Comparison of ENCODE assay signal across 20 cellular contexts in the genomic region with DNA sequence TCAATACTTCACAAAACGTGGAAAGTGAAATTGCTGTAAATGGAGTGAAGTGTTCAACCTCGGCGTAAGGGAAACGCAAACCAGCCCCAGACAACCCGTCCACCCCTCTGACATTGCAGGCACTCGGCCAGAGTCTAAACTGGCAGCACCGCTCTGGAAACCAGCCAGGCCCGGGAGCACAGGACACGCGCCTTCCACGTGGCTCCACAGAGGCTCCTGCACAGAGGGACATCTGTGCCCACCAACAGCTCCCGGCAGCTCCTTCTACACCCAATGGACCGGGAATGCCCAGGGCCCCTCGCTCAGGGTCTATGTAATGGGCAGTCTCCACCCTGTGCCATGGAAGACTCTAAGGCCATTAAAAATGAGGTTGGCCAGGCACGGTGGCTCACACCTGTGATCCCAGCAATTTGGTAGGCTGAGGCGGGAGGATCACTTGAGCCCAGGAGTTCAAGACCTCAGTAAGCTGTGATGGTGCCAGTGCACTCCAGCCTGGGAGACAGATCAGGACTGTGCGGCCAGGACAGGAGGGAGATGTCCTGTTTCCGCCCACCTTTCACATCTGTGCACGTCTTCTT. TPM values are rescaled to one million over a fixed set of nuclear protein-coding genes. Genes with fewer than 3 reads are reported as not detected.
DNase-seq lines count a peak whose midpoint lies in the region; ATAC-seq and TF ChIP-seq lines count a peak whose summit lies in the region.
"Had no signal": no experiment of that assay in that cellular context is flagged by ENCODE, and none has a peak within 500 bp of the region (broad histone marks: within the 10 kb centered on the region; RNA-seq: fewer than 3 reads in every experiment).

No MANE protein-coding gene starts in this region.

- H3K79me2 ChIP-seq in SK-N-SH (ENCODE audit: insufficient read depth) = peaks cover 8% of the 10 kb centered on the region; the same call in 1 of the 2 replicates

- no peaks in the 10 kb centered on the region for H3K4me1 Mint-ChIP-seq in WTC11
- H3K4me1 Mint-ChIP-seq in CD4-positive, alpha-beta T cell (ENCODE audit: low read depth) = peaks cover 15% of the 10 kb centered on the region

- WGBS in SK-N-SH (ENCODE audit: low lambda C conversion rate) = 62% methylated on average over 10 of the region's 19 CpGs

- no peak overlapping the region for H2AFZ ChIP-seq in SK-N-SH (ENCODE audit: low read depth)

- H3K4me3 ChIP-seq in SK-N-SH (ENCODE audit: low read depth in 2 of 2, low read length in 1 of 2) (no peak overlapping the region), right atrium auricular region (no peak overlapping the region)
- H3K4me3 ChIP-seq: A549, upper lobe of right lung had no signal

- no peaks in the 10 kb centered on the region for H3K9me3 Mint-ChIP-seq in WTC11
- no peaks in the 10 kb centered on the region for H3K9me3 Mint-ChIP-seq in CD4-positive, alpha-beta T cell
- H3K9me3 Mint-ChIP-seq: activated T-helper 2 cell treated with anti-CD3 and anti-CD28 coated beads, Interferon-gamma antibody, Interleukin-2, Interleukin-4, amounts not matched to agents 10 μg/mL and 5 μg/mL and 100 μg/mL, durations not matched to agents 14 hours and 24 hours and 36 hours; CD4-positive, alpha-beta memory T cell; H9 had no signal

- H3K36me3 Mint-ChIP-seq in WTC11 = no peaks in the 10 kb centered on the region
- H3K36me3 Mint-ChIP-seq in CD4-positive, alpha-beta T cell (ENCODE audit: low read depth) = no peaks in the 10 kb centered on the region
- H3K36me3 Mint-ChIP-seq: CD4-positive, alpha-beta memory T cell had no signal

- H3K9me3 ChIP-seq in SK-N-SH = no peaks in the 10 kb centered on the region
- H3K9me3 ChIP-seq in right atrium auricular region = no peaks in the 10 kb centered on the region
- H3K9me3 ChIP-seq in CD4-positive, alpha-beta T cell (ENCODE audit: control insufficient read depth, low read length) = no peaks in the 10 kb centered on the region
- H3K9me3 ChIP-seq: A549, upper lobe of right lung had no signal

- 0 out of 2 replicates have a peak, but pooled peaks have one; percentile 3 for TF ChIP-seq RAD21 in SK-N-SH (IDR thresholded peaks at IDR 0.05; ENCODE audit: low read length)

- peaks cover 0 to under 1% of the 10 kb centered on the region in 2 experiments for H3K36me3 ChIP-seq in SK-N-SH (replicated peaks in 1 of 2; ENCODE audit: control insufficient read depth in 1 of 2, insufficient read depth in 2 of 2, low read length in 1 of 2)
- H3K36me3 ChIP-seq in right atrium auricular region = peaks cover 3% of the 10 kb centered on the region

- H3K4me3 Mint-ChIP-seq in WTC11 = no peak overlapping the region
- H3K4me3 Mint-ChIP-seq in CD4-positive, alpha-beta T cell = no peak overlapping the region
- H3K4me3 Mint-ChIP-seq: H9 had no signal

- no peak overlapping the region for H3K27ac Mint-ChIP-seq in WTC11
- H3K27ac Mint-ChIP-seq in CD4-positive, alpha-beta T cell = no peak overlapping the region
- H3K27ac Mint-ChIP-seq: activated T-helper 2 cell treated with anti-CD3 and anti-CD28 coated beads, Interferon-gamma antibody, Interleukin-2, Interleukin-4, amounts not matched to agents 10 μg/mL and 5 μg/mL and 100 μg/mL, durations not matched to agents 14 hours and 24 hours and 36 hours; CD4-positive, alpha-beta memory T cell; H9 had no signal

- CTCF ChIA-PET in SK-N-SH (lab: Yijun Ruan, JAX) (interaction anchor here (1.1 to 1.2 kb wide), 2 partner anchors 8 to 40 kb away, joined by 3 to 5 read pairs; a partner anchor contains a TSS), WTC11 (lab: Charles Lee) (interaction anchor here (0.5 to 2.2 kb wide), 3 partner anchors 40 to 394 kb away, joined by 3 to 8 read pairs (median 4); a partner anchor contains a TSS)
- CTCF ChIA-PET in CD4-positive, alpha-beta T cell (lab: Charles Lee) = no interaction called here

- no peaks in the 10 kb centered on the region for H4K20me1 ChIP-seq in SK-N-SH (ENCODE audit: insufficient read depth)

- no peaks in the 10 kb centered on the region for H3K27me3 Mint-ChIP-seq in WTC11 (ENCODE audit: low read depth)
- no peaks in the 10 kb centered on the region for H3K27me3 Mint-ChIP-seq in CD4-positive, alpha-beta T cell
- H3K27me3 Mint-ChIP-seq: CD4-positive, alpha-beta memory T cell had no signal

- TF ChIP-seq CTCF in SK-N-SH (IDR thresholded peaks at IDR 0.05) (no peak), WTC11 (IDR thresholded peaks at IDR 0.05) (no peak), right atrium auricular region (IDR thresholded peaks at IDR 0.05) (no peak), GM10266 (IDR thresholded peaks at IDR 0.05; ENCODE audit: control insufficient read depth, insufficient read depth, low read depth, missing control alignments) (no peak)
- no peak for TF ChIP-seq CTCF in CD4-positive, alpha-beta T cell (IDR thresholded peaks at IDR 0.05)

- no peak overlapping the region for H3K4me2 ChIP-seq in SK-N-SH
- H3K4me2 ChIP-seq: A549 had no signal

- H3F3A ChIP-seq in SK-N-SH (replicated peaks; ENCODE audit: insufficient read depth) = no peaks in the 10 kb centered on the region

- POLR2A ChIA-PET in SK-N-SH (lab: Yijun Ruan, JAX) = no interaction called here
- POLR2A ChIA-PET in WTC11 (lab: Charles Lee) = interaction anchor here (1.0 kb wide), 1 partner anchor 64 kb away, joined by 3 read pairs; no protein-coding TSS in a partner anchor
- POLR2A ChIA-PET in CD4-positive, alpha-beta T cell (lab: Charles Lee) = interaction anchor here (0.8 to 1.5 kb wide), 2 partner anchors 9 to 40 kb away, joined by 4 read pairs; a partner anchor contains a TSS

- DNase-seq in SK-N-SH (peak; percentile 87), WTC11 (ENCODE audit: low spot score) (no peak), right atrium auricular region (ENCODE audit: low spot score) (no peak), substantia nigra (lab: John Stamatoyannopoulos, UW) (peak in 33 of 49 donors; percentile 2 to 90 (median 43)), GM10266 (ENCODE audit: extremely low spot score) (no peak)
- DNase-seq in CD4-positive, alpha-beta T cell = no peak
- DNase-seq: amniotic stem cell; CD4-positive, alpha-beta memory T cell; H9; occipital lobe; OCI-M1; upper lobe of right lung had no signal

- TF ChIP-seq EP300 in SK-N-SH (IDR thresholded peaks at IDR 0.05; ENCODE audit: borderline replicate concordance in 1 of 2, low read depth in 1 of 2, low read length in 1 of 2) = no peak

- H3K9me2 ChIP-seq in SK-N-SH = no peaks in the 10 kb centered on the region

- H3K9ac ChIP-seq in SK-N-SH = no peak overlapping the region

- H3K4me1 ChIP-seq in SK-N-SH (ENCODE audit: control insufficient read depth in 1 of 2, insufficient read depth in 2 of 2, low read depth in 1 of 2, low read length in 1 of 2) = peaks cover 3 to 36% of the 10 kb centered on the region in 2 experiments; a peak in 2 of 4 replicates
- H3K4me1 ChIP-seq in right atrium auricular region = peaks cover 0 to 25% of the 10 kb centered on the region in 2 donors

- no peaks in the 10 kb centered on the region for H3K27me3 ChIP-seq in SK-N-SH (ENCODE audit: insufficient read depth)
- H3K27me3 ChIP-seq in right atrium auricular region = no peaks in the 10 kb centered on the region
- no peaks in the 10 kb centered on the region for H3K27me3 ChIP-seq in CD4-positive, alpha-beta T cell (ENCODE audit: control insufficient read depth, insufficient read depth, low read length)

- intact Hi-C loops in CD4-positive, alpha-beta T cell (cut with DNase I, micrococcal nuclease) = no loop called here

- no peak for ATAC-seq in SK-N-SH treated with all-trans-retinoic acid at 6 μM for 48 hours
- no peak for ATAC-seq in WTC11
- no peak for ATAC-seq in CD4-positive, alpha-beta T cell (ENCODE audit: poor library complexity)
- ATAC-seq in HG03469 (IDR thresholded peaks at IDR 0.05; ENCODE audit: unreplicated experiment) = no peak
- ATAC-seq: A549, upper lobe of right lung had no signal

- peak overlapping the region in 1 of 2 experiments; percentile 18; a peak in 1 of 4 replicates for H3K27ac ChIP-seq in SK-N-SH (ENCODE audit: low read depth in 2 of 2, low read length in 1 of 2)
- peak overlapping the region; percentile 16 to 58 for H3K27ac ChIP-seq in right atrium auricular region
- H3K27ac ChIP-seq in substantia nigra (ENCODE audit: low read depth, low read length, poor library complexity, severe bottlenecking) = no peak overlapping the region
- H3K27ac ChIP-seq in CD4-positive, alpha-beta T cell (ENCODE audit: low read depth, low read length) = no peak overlapping the region
- H3K27ac ChIP-seq: A549, upper lobe of right lung had no signal

TF ChIP-seq in SK-N-SH treated with all-trans-retinoic acid at 6 μM for 48 hours, 23 proteins besides CTCF, POLR2A, EP300 and RAD21 (continues in another document):
- no peak for TF ChIP-seq GLIS3 (CRISPR knock-in tag; IDR thresholded peaks at IDR 0.05)
- TF ChIP-seq OSR1 (CRISPR knock-in tag; IDR thresholded peaks at IDR 0.05) = no peak

TF ChIP-seq in WTC11, 78 proteins besides CTCF, POLR2A, EP300 and RAD21 (continues in another document):
- no peak for TF ChIP-seq ZNF263 (CRISPR knock-in tag; IDR thresholded peaks at IDR 0.05; ENCODE audit: low read depth)

RNA-seq across cellular contexts. Expression of a gene that starts 3.4 kb away (rescaled TPM):
- 5.5 and 7.6 TPM in 2 replicates for polyA plus RNA-seq in SK-N-SH (2012; rRNA removed)
- 1.8 and 3.5 TPM in 2 replicates for polyA plus RNA-seq in SK-N-SH (2012; cell fraction: cytosol; rRNA removed)
- 10.9 and 12.8 TPM in 2 replicates for polyA plus RNA-seq in SK-N-SH (2012; cell fraction: nucleus; rRNA removed)
- total RNA-seq in WTC11 (2021) = 27.5 to 32.6 TPM (median 32.4 TPM) in 3 replicates
- 10 to 100 TPM; 12.5 to 21.5 TPM for total RNA-seq in right atrium auricular region
- total RNA-seq in CD4-positive, alpha-beta T cell = 10 to 100 TPM; 57.7 to 59.6 TPM

RNA-seq across cellular contexts. Expression of a gene that starts 23.4 kb away (rescaled TPM):
- 4.5 and 5.5 TPM in 2 replicates for polyA plus RNA-seq in SK-N-SH (2012; rRNA removed)
- polyA plus RNA-seq in SK-N-SH (2012; cell fraction: cytosol; rRNA removed) = 2.0 and 3.3 TPM in 2 replicates
- polyA plus RNA-seq in SK-N-SH (2012; cell fraction: nucleus; rRNA removed) = 13.7 and 16.2 TPM in 2 replicates
- total RNA-seq in WTC11 (2021) (3.4 to 3.8 TPM (median 3.6 TPM) in 3 replicates), right atrium auricular region (not detected)
- total RNA-seq in CD4-positive, alpha-beta T cell = 1 to 10 TPM; 1.7 to 1.8 TPM

RNA-seq across cellular contexts. Expression of a gene that starts 29.9 kb away (rescaled TPM):
- not detected in 2 replicates for polyA plus RNA-seq in SK-N-SH (2012; rRNA removed)
- polyA plus RNA-seq in SK-N-SH (2012; cell fraction: cytosol; rRNA removed) = not detected in 2 replicates
- 0.05 TPM in 1 of 2 replicates, not detected in the other for polyA plus RNA-seq in SK-N-SH (2012; cell fraction: nucleus; rRNA removed)
- total RNA-seq in WTC11 (2021) (0.21 to 0.46 TPM (median 0.26 TPM) in 3 replicates), right atrium auricular region (not detected)
- not detected for total RNA-seq in CD4-positive, alpha-beta T cell
- total RNA-seq: activated CD8-positive, alpha-beta memory T cell treated with anti-CD3 and anti-CD28 coated beads for 36 hours; activated T-helper 2 cell treated with anti-CD3 and anti-CD28 coated beads, Interferon-gamma antibody, Interleukin-2, Interleukin-4, amounts not matched to agents 10 μg/mL and 5 μg/mL and 100 μg/mL, durations not matched to agents 14 hours and 24 hours and 36 hours; CD4-positive, alpha-beta memory T cell; mononuclear cell; NCI-H460; occipital lobe; skeletal muscle tissue; upper lobe of right lung had no signal
- polyA plus RNA-seq: A549; CD4-positive, alpha-beta memory T cell had no signal

RNA-seq across cellular contexts. Expression of a gene that starts 40.2 kb away (rescaled TPM):
- polyA plus RNA-seq in SK-N-SH (2012; rRNA removed) = 0.07 and 0.13 TPM in 2 replicates
- polyA plus RNA-seq in SK-N-SH (2012; cell fraction: cytosol; rRNA removed) = 0.06 and 0.16 TPM in 2 replicates
- 0.26 and 0.27 TPM in 2 replicates for polyA plus RNA-seq in SK-N-SH (2012; cell fraction: nucleus; rRNA removed)
- total RNA-seq in WTC11 (2021) = 0.22 to 0.53 TPM (median 0.32 TPM) in 3 replicates
- total RNA-seq in right atrium auricular region = not detected
- total RNA-seq in CD4-positive, alpha-beta T cell = under 1 TPM; 0.19 to 0.22 TPM
- total RNA-seq: CD4-positive, alpha-beta memory T cell; skeletal muscle tissue had no signal

RNA-seq across cellular contexts. Expression of a gene that starts 49.5 kb away (rescaled TPM):
- polyA plus RNA-seq in SK-N-SH (2012; rRNA removed) = 5.6 and 6.5 TPM in 2 replicates
- polyA plus RNA-seq in SK-N-SH (2012; cell fraction: cytosol; rRNA removed) = 3.2 and 4.9 TPM in 2 replicates
- polyA plus RNA-seq in SK-N-SH (2012; cell fraction: nucleus; rRNA removed) = 9.9 and 10.9 TPM in 2 replicates
- total RNA-seq in WTC11 (2021) (14.1 to 14.8 TPM (median 14.2 TPM) in 3 replicates), right atrium auricular region (1 to 10 TPM; 5.8 to 9.4 TPM)
- 10 to 100 TPM; 32.9 to 34.0 TPM for total RNA-seq in CD4-positive, alpha-beta T cell

Comparison
In these comparisons a context has a peak if more than half of its experiments do, and no peak if none do; other contexts are left out.
1. DNase-seq: peak in SK-N-SH (single experiment) and substantia nigra (33 of 49); none in WTC11 (single experiment), right atrium auricular region (single experiment), GM10266 (single experiment) and CD4-positive, alpha-beta T cell (0 of 10).
2. H3K27ac ChIP-seq: peak in right atrium auricular region (2 of 2); none in substantia nigra (single experiment) and CD4-positive, alpha-beta T cell (single experiment).